Comparison of ENCODE assay signal across 8 cellular contexts in the genomic region with DNA sequence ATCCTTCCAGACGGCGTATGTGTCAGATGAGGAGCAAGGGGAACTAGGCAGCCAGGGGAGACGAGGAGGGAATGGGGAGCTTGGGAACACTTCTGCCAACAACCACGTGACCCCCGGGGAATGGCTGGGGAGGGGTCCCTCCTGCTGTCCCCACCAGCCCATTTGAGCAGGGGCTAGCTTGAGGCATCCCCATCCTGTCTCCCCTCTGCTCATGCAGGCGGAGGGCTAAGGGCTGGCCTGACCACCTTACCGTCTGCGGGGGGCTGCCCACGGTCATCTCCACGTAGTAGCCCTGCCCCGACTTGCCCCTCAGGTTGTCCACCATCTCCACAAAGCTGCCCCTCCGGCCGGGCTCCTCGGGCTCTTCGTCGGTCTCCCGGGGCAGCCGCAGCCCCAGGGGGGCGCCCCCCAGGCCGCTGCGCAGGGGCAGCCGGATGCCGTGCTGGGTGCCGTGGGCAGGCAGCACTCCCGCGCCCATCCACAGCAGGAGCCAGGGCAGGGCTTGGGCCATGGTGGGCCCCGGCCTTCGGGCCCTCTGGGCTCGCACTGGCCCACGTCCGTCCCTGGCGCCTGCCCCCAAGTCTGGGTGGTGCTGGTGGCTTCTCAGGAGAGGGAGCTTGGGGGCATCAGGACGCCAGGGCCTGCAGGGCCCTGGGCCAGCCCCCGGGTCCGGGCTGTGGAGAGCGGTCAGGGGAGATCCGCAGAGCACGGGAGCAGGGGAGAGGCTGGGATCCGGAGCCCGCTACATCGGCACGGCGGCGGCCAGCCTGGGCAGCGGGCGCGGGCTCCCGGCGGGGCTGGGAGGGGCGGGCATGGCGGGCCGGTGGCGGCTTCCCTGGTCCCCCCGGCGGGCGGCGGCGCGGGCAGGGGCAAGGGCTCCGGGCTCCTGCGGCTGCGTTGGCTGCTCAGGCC. TPM values are rescaled to one million over a fixed set of nuclear protein-coding genes. Genes with fewer than 3 reads are reported as not detected.
DNase-seq lines count a peak whose midpoint lies in the region; ATAC-seq and TF ChIP-seq lines count a peak whose summit lies in the region.

No MANE protein-coding gene starts in this region.

- peak overlapping the region; percentile 90 to 92 (median 91) for H3K4me3 Mint-ChIP-seq in nephron

- no peaks in the 10 kb centered on the region for H3K9me3 Mint-ChIP-seq in nephron

- H3K4me1 Mint-ChIP-seq in nephron = peaks cover 25% of the 10 kb centered on the region

- H3K36me3 Mint-ChIP-seq in nephron (ENCODE audit: low read depth) = no peaks in the 10 kb centered on the region

- peak overlapping the region; percentile 77 for H3K4me3 ChIP-seq in epithelial cell of esophagus (ENCODE audit: low read length)

- ATAC-seq in HG02885 (IDR thresholded peaks at IDR 0.05; ENCODE audit: poor library complexity, unreplicated experiment) = no peak

- no peaks in the 10 kb centered on the region for H3K27me3 Mint-ChIP-seq in nephron (ENCODE audit: low read depth)

- peak overlapping the region in 1 of 3 experiments; percentile 35 for H3K27ac Mint-ChIP-seq in nephron

- in situ Hi-C loops in GM13977 (cut with MboI; ENCODE audit: low pct_unique_long_range_greater_than_20kb, low sequenced_read_pairs, unreplicated experiment) = no loop called here

- TF ChIP-seq CTCF in GM13977 (IDR thresholded peaks at IDR 0.05; ENCODE audit: extremely low read depth, insufficient read depth, missing control alignments) (no peak), epithelial cell of esophagus (IDR thresholded peaks at IDR 0.05; ENCODE audit: insufficient read depth, low read depth, low read length, missing control alignments) (no peak), nephron (IDR thresholded peaks at IDR 0.05; ENCODE audit: unreplicated experiment in 3 of 3) (no peak)

- DNase-seq in GM13977 (ENCODE audit: low spot score) (peak; percentile 62), T-helper 9 cell (peak; percentile 21), epithelial cell of esophagus (ENCODE audit: low read depth) (no peak), NCI-H82 (lab: John Stamatoyannopoulos, UW) (no peak), cerebellar nuclear complex (lab: John Stamatoyannopoulos, UW) (no peak), ureter (ENCODE audit: low spot score) (no peak)

RNA-seq across cellular contexts. Expression of a gene that starts 0.5 kb away (rescaled TPM):
- 28.2 TPM for total RNA-seq in ureter

RNA-seq across cellular contexts. Expression of a gene that starts 12.1 kb away (rescaled TPM):
- 49.3 TPM for total RNA-seq in ureter

RNA-seq across cellular contexts. Expression of a gene that starts 24.4 kb away (rescaled TPM):
- 9.8 TPM for total RNA-seq in ureter

Comparison
In these comparisons a context has a peak if more than half of its experiments do, and no peak if none do; other contexts are left out.
1. DNase-seq: peak in GM13977 (single experiment) and T-helper 9 cell (single experiment); none in epithelial cell of esophagus (single experiment), NCI-H82 (single experiment), cerebellar nuclear complex (0 of 2) and ureter (single experiment).